ENCODE assay signal across 17 cellular contexts in the genomic region with DNA sequence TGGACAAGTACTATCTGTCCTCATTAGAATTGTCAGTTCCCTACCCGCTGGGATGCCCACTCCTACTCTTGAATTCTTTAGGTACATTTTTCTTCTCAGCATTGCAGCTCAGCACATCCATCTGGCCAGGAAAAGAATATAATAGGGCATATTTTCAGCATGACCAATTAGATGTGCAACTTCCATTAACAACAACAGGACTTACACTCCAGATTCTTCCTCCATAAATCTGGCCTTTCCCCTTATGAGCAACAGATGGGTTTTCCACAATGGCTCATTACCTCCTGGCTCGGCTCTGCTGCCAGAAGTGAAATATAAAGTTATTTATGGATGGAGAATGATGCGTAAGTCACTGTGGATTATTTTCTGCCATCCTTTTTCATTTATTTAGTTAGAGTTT.
A peak's percentile ranks its signal among the peaks of the same experiment; 100 is the strongest.
DNase-seq lines count a peak whose midpoint lies in the region; ATAC-seq and TF ChIP-seq lines count a peak whose summit lies in the region.
"Had no signal": no experiment of that assay in that cellular context is flagged by ENCODE, and none has a peak within 500 bp of the region (broad histone marks: within the 10 kb centered on the region; RNA-seq: fewer than 3 reads in every experiment).

No MANE protein-coding gene starts in this region.

- TF ChIP-seq CTCF in AG09309 (IDR thresholded peaks at IDR 0.05; ENCODE audit: control insufficient read depth, insufficient read depth, low read depth, low read length, missing control alignments) (no peak), cardiac fibroblast (IDR thresholded peaks at IDR 0.05; ENCODE audit: low read depth, low read length) (no peak)

- DNase-seq in AG09309 (ENCODE audit: low read depth) = peak; percentile 87
- DNase-seq in HS-5 (ENCODE audit: low read depth) = peak; percentile 74
- peak; percentile 43 to 90 for DNase-seq in cardiac fibroblast (ENCODE audit: low read depth in 2 of 2)
- peak; percentile 58 for DNase-seq in kidney glomerular epithelial cell (lab: John Stamatoyannopoulos, UW)
- no peak for DNase-seq in HUDEP-2 (lab: John Stamatoyannopoulos, UW; ENCODE audit: unreplicated experiment in 76 of 76)
- no peak for DNase-seq in NCI-H345 treated with DMSO at 0.1 percent for 48 hours (lab: John Stamatoyannopoulos, UW; ENCODE audit: unreplicated experiment)
- DNase-seq: activated B cell treated with CpG ODN at 0.5 μM for 24 hours; activated naive CD4-positive, alpha-beta T cell treated with anti-CD3 and anti-CD28 coated beads, Interleukin-2, amount 50 U/mL, for 16 hours; gastrocnemius medialis; GF-D8; NCI-H1092; NCI-H510A treated with DMSO at 0.1 percent for 48 hours; PC-3; trophoblast cell had no signal

- H3K4me3 ChIP-seq in AG09309 (ENCODE audit: control insufficient read depth, low read depth, low read length) (no peak overlapping the region), cardiac fibroblast (replicated peaks in 1 of 2; ENCODE audit: low read depth in 2 of 2, low read length in 2 of 2) (no peak overlapping the region)
- H3K4me3 ChIP-seq: BLaER1 treated with 17β-estradiol and CSF1 and Interleukin-3, amounts not matched to agents 10 nM and 100 nM; gastrocnemius medialis had no signal

- ATAC-seq in HG02798 (IDR thresholded peaks at IDR 0.05; ENCODE audit: poor library complexity, unreplicated experiment) = no peak
- ATAC-seq in HG02678 (IDR thresholded peaks at IDR 0.05; ENCODE audit: unreplicated experiment) = no peak
- ATAC-seq: gastrocnemius medialis, PC-3 had no signal

Comparison
In these comparisons a context has a peak if more than half of its experiments do, and no peak if none do; other contexts are left out.
1. DNase-seq: peak in AG09309 (single experiment), HS-5 (single experiment), cardiac fibroblast (2 of 2) and kidney glomerular epithelial cell (single experiment); none in HUDEP-2 (0 of 76) and NCI-H345 treated with DMSO at 0.1 percent for 48 hours (single experiment).